10 cellular contexts compared by ENCODE assay signal in genomic region chr9:37998881-37999311, GRCh38.
DNase-seq lines count a peak whose midpoint lies in the region; ATAC-seq, FAIRE-seq and TF ChIP-seq lines count a peak whose summit lies in the region.
"Had no signal": no experiment of that assay in that cellular context is flagged by ENCODE, and none has a peak within 500 bp of the region (broad histone marks: within the 10 kb centered on the region; RNA-seq: fewer than 3 reads in every experiment).

No MANE protein-coding gene starts in this region.

- no peak overlapping the region for H2AFZ ChIP-seq in keratinocyte (ENCODE audit: control insufficient read depth, low read length)

- H3K4me1 ChIP-seq in breast epithelium (no peaks in the 10 kb centered on the region), adipocyte (ENCODE audit: control insufficient read depth, insufficient read depth, low read length) (peaks cover 37% of the 10 kb centered on the region), keratinocyte (ENCODE audit: control insufficient read depth, extremely low read depth, insufficient read depth, low read length) (peaks cover 46% of the 10 kb centered on the region), upper lobe of right lung (peaks cover 53% of the 10 kb centered on the region)

- TF ChIP-seq POLR2A in breast epithelium (IDR thresholded peaks at IDR 0.05), result no peak

- H3K79me2 ChIP-seq in keratinocyte (ENCODE audit: control insufficient read depth, insufficient read depth, low read length), result peaks cover 64% of the 10 kb centered on the region

- DNase-seq in MCF 10A (ENCODE audit: unreplicated experiment) (peak; percentile 56), breast epithelium (ENCODE audit: low spot score in 2 of 2) (no peak), adipocyte (ENCODE audit: low read depth) (peak; percentile 29), keratinocyte (ENCODE audit: low read depth, low spot score) (no peak), upper lobe of right lung (no peak), NCI-H1417 treated with DMSO at 0.1 percent for 48 hours (lab: John Stamatoyannopoulos, UW) (no peak), NCI-H128 (lab: John Stamatoyannopoulos, UW; ENCODE audit: unreplicated experiment) (no peak), T-helper 2 cell (no peak)
- DNase-seq: AML-193, NCI-H524 treated with DMSO at 0.1 percent for 48 hours had no signal

- H3K27me3 Mint-ChIP-seq in MCF 10A (ENCODE audit: insufficient read depth, unreplicated experiment), result no peaks in the 10 kb centered on the region

- peaks cover 2% of the 10 kb centered on the region for H4K20me1 ChIP-seq in keratinocyte (ENCODE audit: control insufficient read depth, extremely low read depth, insufficient read depth, low read length)

- no TSS peak for BruUV-seq in MCF 10A (replicated peaks; lab: Mats Ljungman, UMichigan)

- peaks cover 39% of the 10 kb centered on the region for H3K4me1 Mint-ChIP-seq in MCF 10A (ENCODE audit: insufficient read depth, unreplicated experiment)

- POLR2A ChIA-PET in MCF 10A (lab: Yijun Ruan, JAX), result interaction anchor here (1.1 to 2.6 kb wide), 7 partner anchors 10 to 55 kb away, joined by 3 to 13 read pairs (median 4); no protein-coding TSS in a partner anchor

- no peak overlapping the region for H3K4me3 ChIP-seq in breast epithelium
- no peak overlapping the region for H3K4me3 ChIP-seq in adipocyte (ENCODE audit: low read length)
- H3K4me3 ChIP-seq in keratinocyte (ENCODE audit: control insufficient read depth in 2 of 3, extremely low read depth in 1 of 3, insufficient read depth in 2 of 3, low read depth in 1 of 3, low read length in 3 of 3), result no peak overlapping the region
- H3K4me3 ChIP-seq in upper lobe of right lung, result no peak overlapping the region

- H3K4me2 ChIP-seq in keratinocyte (ENCODE audit: control insufficient read depth, extremely low read depth, insufficient read depth, low read depth, low read length), result peak overlapping the region; percentile 57

- CTCF ChIA-PET in MCF 10A (lab: Yijun Ruan, JAX), result interaction anchor here (0.5 to 1.9 kb wide), 6 partner anchors 10 to 78 kb away, joined by 3 to 8 read pairs (median 4); no protein-coding TSS in a partner anchor

- TF ChIP-seq CTCF in MCF 10A (IDR thresholded peaks at IDR 0.05; ENCODE audit: unreplicated experiment), result no peak
- TF ChIP-seq CTCF in breast epithelium (IDR thresholded peaks at IDR 0.05), result no peak
- no peak for TF ChIP-seq CTCF in keratinocyte (optimal IDR thresholded peaks at IDR 0.05 in 1 of 3, IDR thresholded peaks at IDR 0.05 in 1 of 3, conservative IDR thresholded peaks at IDR 0.05 in 1 of 3; ENCODE audit: extremely low read depth in 1 of 3, insufficient read depth in 2 of 3, low read length in 3 of 3)
- TF ChIP-seq CTCF in upper lobe of right lung (IDR thresholded peaks at IDR 0.05), result no peak

- H3K36me3 Mint-ChIP-seq in MCF 10A (ENCODE audit: insufficient read depth, unreplicated experiment), result peaks cover 6% of the 10 kb centered on the region

- no peak overlapping the region for H3K9ac ChIP-seq in adipocyte (ENCODE audit: low read length)
- peak overlapping the region; percentile 23 for H3K9ac ChIP-seq in keratinocyte (ENCODE audit: control insufficient read depth, extremely low read depth, insufficient read depth, low read length)

- ATAC-seq in upper lobe of right lung, result peak; percentile 55

- H3K27me3 ChIP-seq in breast epithelium (no peaks in the 10 kb centered on the region), adipocyte (replicated peaks; ENCODE audit: control insufficient read depth, insufficient read depth, low read length) (no peaks in the 10 kb centered on the region), keratinocyte (ENCODE audit: control insufficient read depth, extremely low read depth, insufficient read depth, low read length) (no peaks in the 10 kb centered on the region), upper lobe of right lung (no peaks in the 10 kb centered on the region)

- H3K27ac ChIP-seq in breast epithelium (no peak overlapping the region), keratinocyte (ENCODE audit: control insufficient read depth, insufficient read depth, low read length) (peak overlapping the region; percentile 53), upper lobe of right lung (no peak overlapping the region)

- intact Hi-C loops in MCF 10A (cut with micrococcal nuclease), result no loop called here
- intact Hi-C loops in breast epithelium (cut with DNase I; ENCODE audit: low total_unique reads), result no loop called here
- intact Hi-C loops in upper lobe of right lung (cut with DNase I), result no loop called here

- H3K36me3 ChIP-seq in breast epithelium, result no peaks in the 10 kb centered on the region
- peaks cover 5% of the 10 kb centered on the region for H3K36me3 ChIP-seq in adipocyte (ENCODE audit: control insufficient read depth, insufficient read depth, low read length, severe bottlenecking)
- peaks cover 7 to 21% of the 10 kb centered on the region in 2 experiments for H3K36me3 ChIP-seq in keratinocyte (ENCODE audit: control insufficient read depth in 2 of 2, extremely low read depth in 1 of 2, insufficient read depth in 2 of 2, low read length in 2 of 2)
- no peaks in the 10 kb centered on the region for H3K36me3 ChIP-seq in upper lobe of right lung

- peak overlapping the region; percentile 77 for H3K27ac Mint-ChIP-seq in MCF 10A (ENCODE audit: low read depth, unreplicated experiment)

- peak; percentile 26 for FAIRE-seq in keratinocyte (lab: Jason Lieb, UNC)

- H3K9me3 Mint-ChIP-seq in MCF 10A (ENCODE audit: unreplicated experiment), result no peaks in the 10 kb centered on the region

- H3K9me3 ChIP-seq in breast epithelium (no peaks in the 10 kb centered on the region), adipocyte (ENCODE audit: control insufficient read depth, low read length) (no peaks in the 10 kb centered on the region), keratinocyte (ENCODE audit: control insufficient read depth, low read depth, low read length) (no peaks in the 10 kb centered on the region), upper lobe of right lung (no peaks in the 10 kb centered on the region)

- peak overlapping the region; percentile 22 for H3K4me3 Mint-ChIP-seq in MCF 10A (ENCODE audit: unreplicated experiment)

- H3K9me1 ChIP-seq in keratinocyte (ENCODE audit: control insufficient read depth, extremely low read depth, insufficient read depth, low read length), result peaks cover 3% of the 10 kb centered on the region

- dilution Hi-C loops in keratinocyte (cut with MboI; ENCODE audit: extremely low pct_ligation_motif_present, low sequenced_read_pairs), result no loop called here

Comparison
In these comparisons a context has a peak if more than half of its experiments do, and no peak if none do; other contexts are left out.
1. DNase-seq: peak in MCF 10A (single experiment) and adipocyte (single experiment); none in breast epithelium (0 of 2), keratinocyte (single experiment), upper lobe of right lung (single experiment), NCI-H1417 treated with DMSO at 0.1 percent for 48 hours (single experiment), NCI-H128 (single experiment) and T-helper 2 cell (0 of 5).